Comparison of ENCODE assay signal across 8 cellular contexts in the genomic region with DNA sequence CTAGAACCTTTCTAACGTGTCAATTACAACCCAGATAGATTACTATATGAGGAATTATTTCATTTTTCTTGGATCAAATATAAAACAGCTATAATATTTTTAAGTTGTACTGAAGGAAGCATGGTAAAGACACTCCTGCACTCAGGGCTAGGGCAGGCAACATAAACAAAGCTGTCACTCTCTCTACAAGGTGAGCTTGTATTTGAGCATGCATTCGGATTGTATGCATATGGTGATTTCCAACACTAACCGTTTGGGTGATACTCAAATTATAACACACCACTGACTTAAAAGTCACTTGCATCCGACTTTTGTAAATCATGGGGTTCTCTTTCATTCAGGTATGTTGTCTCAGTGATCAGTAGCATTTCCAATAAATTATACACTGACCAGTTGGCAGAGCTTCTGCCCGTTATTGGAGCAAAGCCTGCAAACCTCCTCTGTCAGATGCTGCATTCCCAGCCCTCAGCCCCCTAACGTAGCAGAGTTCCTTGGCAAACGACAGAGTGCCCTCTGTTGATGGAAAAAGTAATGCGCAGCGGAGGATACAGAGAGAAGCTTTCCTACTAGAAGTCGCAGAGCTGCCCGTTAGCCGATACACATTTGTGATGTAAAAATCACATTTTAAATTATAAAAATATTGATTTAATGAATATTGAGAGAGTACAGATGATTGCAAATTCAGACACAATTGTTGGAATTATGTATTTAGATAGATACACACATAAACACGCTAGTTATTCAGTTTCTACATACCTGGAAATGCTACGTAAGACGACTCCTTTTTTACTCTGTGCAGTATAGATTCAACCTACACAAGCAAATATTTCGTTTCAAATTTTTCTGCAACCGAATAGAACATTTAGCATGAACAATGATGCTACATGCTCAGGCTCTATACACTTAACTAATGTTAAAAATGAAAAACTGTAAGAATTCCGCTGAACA.
DNase-seq lines count a peak whose midpoint lies in the region; ATAC-seq and TF ChIP-seq lines count a peak whose summit lies in the region.

No MANE protein-coding gene starts in this region.

- peaks cover 18% of the 10 kb centered on the region for H3K4me1 Mint-ChIP-seq in activated CD8-positive, alpha-beta T cell treated with anti-CD3 and anti-CD28 coated beads, Interleukin-2, amount 10 ng/mL, durations not matched to agents 7 days and 5 days (ENCODE audit: low read depth)

- ATAC-seq in HG03432 (IDR thresholded peaks at IDR 0.05; ENCODE audit: unreplicated experiment), result peak; percentile 60
- ATAC-seq in activated CD8-positive, alpha-beta T cell treated with anti-CD3 and anti-CD28 coated beads, Interleukin-2, amount 10 ng/mL, durations not matched to agents 7 days and 5 days, result peak; percentile 86
- ATAC-seq in HG02885 (IDR thresholded peaks at IDR 0.05; ENCODE audit: poor library complexity, unreplicated experiment), result no peak

- no peaks in the 10 kb centered on the region for H3K9me3 ChIP-seq in ES-I3 (ENCODE audit: control insufficient read depth, insufficient read depth, low read length)
- H3K9me3 ChIP-seq in neuronal stem cell (replicated peaks in 1 of 2; ENCODE audit: control insufficient read depth in 2 of 2, insufficient read depth in 1 of 2, low read depth in 1 of 2, low read length in 2 of 2), result no peaks in the 10 kb centered on the region

- H4K91ac ChIP-seq in neuronal stem cell (ENCODE audit: low read depth, low read length, poor library complexity), result no peak overlapping the region

- peaks cover 3% of the 10 kb centered on the region for H3K36me3 Mint-ChIP-seq in activated CD8-positive, alpha-beta T cell treated with anti-CD3 and anti-CD28 coated beads, Interleukin-2, amount 10 ng/mL, durations not matched to agents 7 days and 5 days (ENCODE audit: low read depth)

- H3K4me1 ChIP-seq in ES-I3 (ENCODE audit: insufficient read depth, low read length) (peaks cover 15% of the 10 kb centered on the region; the same call in 1 of the 2 replicates), neuronal stem cell (ENCODE audit: control insufficient read depth in 2 of 2, insufficient read depth in 1 of 2, low read depth in 1 of 2, low read length in 2 of 2) (peaks cover 0 to 5% of the 10 kb centered on the region in 2 donors)

- H3K27ac ChIP-seq in neuronal stem cell (replicated peaks; ENCODE audit: low read length), result no peak overlapping the region

- no peak overlapping the region for H3K18ac ChIP-seq in neuronal stem cell (ENCODE audit: low read length)

- H3K9me3 Mint-ChIP-seq in activated CD8-positive, alpha-beta T cell treated with anti-CD3 and anti-CD28 coated beads, Interleukin-2, amount 10 ng/mL, durations not matched to agents 7 days and 5 days (ENCODE audit: insufficient read depth), result no peaks in the 10 kb centered on the region

- peaks cover 44% of the 10 kb centered on the region for H3K27me3 Mint-ChIP-seq in activated CD8-positive, alpha-beta T cell treated with anti-CD3 and anti-CD28 coated beads, Interleukin-2, amount 10 ng/mL, durations not matched to agents 7 days and 5 days (ENCODE audit: low read depth)

- H2BK12ac ChIP-seq in neuronal stem cell (ENCODE audit: low read length), result no peak overlapping the region

- no peak overlapping the region for H4K8ac ChIP-seq in neuronal stem cell (ENCODE audit: low read depth, low read length)

- no peak overlapping the region for H2AFZ ChIP-seq in neuronal stem cell (ENCODE audit: low read length)

- TF ChIP-seq CTCF in fibroblast of mammary gland (conservative IDR thresholded peaks at IDR 0.05; ENCODE audit: control insufficient read depth, insufficient read depth, low read depth, low read length), result peak; percentile 61

- intact Hi-C loops in posterior vena cava (cut with DNase I), result no loop called here

- no peak overlapping the region for H2AK5ac ChIP-seq in neuronal stem cell (ENCODE audit: low read depth, low read length)

- H3K27ac Mint-ChIP-seq in activated CD8-positive, alpha-beta T cell treated with anti-CD3 and anti-CD28 coated beads, Interleukin-2, amount 10 ng/mL, durations not matched to agents 7 days and 5 days, result no peak overlapping the region

- no peak overlapping the region for H3K23ac ChIP-seq in neuronal stem cell (ENCODE audit: low read depth, low read length, poor library complexity)

- H3K27me3 ChIP-seq in neuronal stem cell (ENCODE audit: control insufficient read depth in 3 of 3, insufficient read depth in 3 of 3, low read depth in 1 of 3, low read length in 3 of 3), result peaks cover 0 to 50% (median 0%) of the 10 kb centered on the region in 3 experiments

- H3K4me3 ChIP-seq in fibroblast of mammary gland (ENCODE audit: control insufficient read depth, low read depth, low read length) (no peak overlapping the region), neuronal stem cell (ENCODE audit: low read length in 2 of 2) (no peak overlapping the region)

- peak overlapping the region; percentile 52 for H3K4me3 Mint-ChIP-seq in activated CD8-positive, alpha-beta T cell treated with anti-CD3 and anti-CD28 coated beads, Interleukin-2, amount 10 ng/mL, durations not matched to agents 7 days and 5 days

- CTCF ChIA-PET in activated CD8-positive, alpha-beta T cell treated with anti-CD3 and anti-CD28 coated beads, Interleukin-2, amount 10 ng/mL, durations not matched to agents 7 days and 5 days (lab: Charles Lee), result interaction anchor here (0.6 to 4.7 kb wide), 31 partner anchors 9 to 1540 kb away, joined by 3 to 23 read pairs (median 3); no protein-coding TSS in a partner anchor

- POLR2A ChIA-PET in activated CD8-positive, alpha-beta T cell treated with anti-CD3 and anti-CD28 coated beads, Interleukin-2, amount 10 ng/mL, durations not matched to agents 7 days and 5 days (lab: Charles Lee), result interaction anchor here (0.6 kb wide), 1 partner anchor 59 kb away, joined by 3 read pairs; no protein-coding TSS in a partner anchor

- no peaks in the 10 kb centered on the region for H3K79me1 ChIP-seq in neuronal stem cell (ENCODE audit: low read depth, low read length)

- H3K4ac ChIP-seq in neuronal stem cell (ENCODE audit: low read length), result no peak overlapping the region

- H3K14ac ChIP-seq in neuronal stem cell (ENCODE audit: low read length), result no peak overlapping the region

- H3K36me3 ChIP-seq in ES-I3 (ENCODE audit: insufficient read depth, low read length) (no peaks in the 10 kb centered on the region), neuronal stem cell (replicated peaks in 1 of 2; ENCODE audit: control insufficient read depth in 2 of 2, insufficient read depth in 2 of 2, low read length in 2 of 2) (no peaks in the 10 kb centered on the region)

- H2BK5ac ChIP-seq in neuronal stem cell (ENCODE audit: low read length), result no peak overlapping the region

- DNase-seq in NCI-H524 (lab: John Stamatoyannopoulos, UW), result peak; percentile 38 to 82
- DNase-seq in activated CD8-positive, alpha-beta T cell treated with anti-CD3 and anti-CD28 coated beads, Interleukin-2, amount 10 ng/mL, durations not matched to agents 7 days and 5 days, result peak; percentile 65
- DNase-seq in fibroblast of mammary gland (ENCODE audit: low read depth), result peak; percentile 35
- peak; percentile 85 for DNase-seq in neuronal stem cell (ENCODE audit: low spot score)
- no peak for DNase-seq in posterior vena cava (ENCODE audit: low spot score)

- no peak overlapping the region for H2BK15ac ChIP-seq in neuronal stem cell (ENCODE audit: low read length)

- peak overlapping the region; percentile 26; the same call in 1 of the 2 replicates for H3K9ac ChIP-seq in ES-I3 (ENCODE audit: low read depth, low read length)
- H3K9ac ChIP-seq in neuronal stem cell (ENCODE audit: low read depth, low read length, poor library complexity), result no peak overlapping the region

- no peak overlapping the region for H3K4me2 ChIP-seq in neuronal stem cell (ENCODE audit: insufficient read depth, low read length, poor library complexity, severe bottlenecking)

- no peak overlapping the region for H2BK120ac ChIP-seq in neuronal stem cell (ENCODE audit: low read depth, low read length)

- WGBS in neuronal stem cell (ENCODE audit: extremely low coverage in 2 of 2, insufficient read length in 2 of 2, insufficient replicate concordance in 1 of 2), 2 donors, result no CpG with 5 or more reads among the region's 18 CpGs
